In genomic region chr6:34469499-34469898, GRCh38 we compare ENCODE assay signal across 1 cellular context.
TF ChIP-seq lines count a peak whose summit lies in the region.

No MANE protein-coding gene starts in this region.

TF ChIP-seq in HepG2, 621 proteins besides CTCF, POLR2A, EP300 and RAD21:
- no peak for TF ChIP-seq GABPB1 (CRISPR knock-in tag; IDR thresholded peaks at IDR 0.05)
- TF ChIP-seq ZNF672 (CRISPR knock-in tag; IDR thresholded peaks at IDR 0.05), result no peak
- TF ChIP-seq KDM4B (CRISPR knock-in tag; IDR thresholded peaks at IDR 0.05), result no peak
- TF ChIP-seq, protein P1, sequence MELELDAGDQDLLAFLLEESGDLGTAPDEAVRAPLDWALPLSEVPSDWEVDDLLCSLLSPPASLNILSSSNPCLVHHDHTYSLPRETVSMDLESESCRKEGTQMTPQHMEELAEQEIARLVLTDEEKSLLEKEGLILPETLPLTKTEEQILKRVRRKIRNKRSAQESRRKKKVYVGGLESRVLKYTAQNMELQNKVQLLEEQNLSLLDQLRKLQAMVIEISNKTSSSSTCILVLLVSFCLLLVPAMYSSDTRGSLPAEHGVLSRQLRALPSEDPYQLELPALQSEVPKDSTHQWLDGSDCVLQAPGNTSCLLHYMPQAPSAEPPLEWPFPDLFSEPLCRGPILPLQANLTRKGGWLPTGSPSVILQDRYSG (CRISPR knock-in tag; IDR thresholded peaks at IDR 0.05), result no peak
- no peak for TF ChIP-seq ZNF687 (CRISPR knock-in tag; IDR thresholded peaks at IDR 0.05)
- no peak for TF ChIP-seq RBM22 (optimal IDR thresholded peaks at IDR 0.05; ENCODE audit: low read length)
- TF ChIP-seq POGK (CRISPR knock-in tag; conservative IDR thresholded peaks at IDR 0.05), result no peak
- TF ChIP-seq ZNF256 (CRISPR knock-in tag; conservative IDR thresholded peaks at IDR 0.05), result no peak
- TF ChIP-seq, protein P2, sequence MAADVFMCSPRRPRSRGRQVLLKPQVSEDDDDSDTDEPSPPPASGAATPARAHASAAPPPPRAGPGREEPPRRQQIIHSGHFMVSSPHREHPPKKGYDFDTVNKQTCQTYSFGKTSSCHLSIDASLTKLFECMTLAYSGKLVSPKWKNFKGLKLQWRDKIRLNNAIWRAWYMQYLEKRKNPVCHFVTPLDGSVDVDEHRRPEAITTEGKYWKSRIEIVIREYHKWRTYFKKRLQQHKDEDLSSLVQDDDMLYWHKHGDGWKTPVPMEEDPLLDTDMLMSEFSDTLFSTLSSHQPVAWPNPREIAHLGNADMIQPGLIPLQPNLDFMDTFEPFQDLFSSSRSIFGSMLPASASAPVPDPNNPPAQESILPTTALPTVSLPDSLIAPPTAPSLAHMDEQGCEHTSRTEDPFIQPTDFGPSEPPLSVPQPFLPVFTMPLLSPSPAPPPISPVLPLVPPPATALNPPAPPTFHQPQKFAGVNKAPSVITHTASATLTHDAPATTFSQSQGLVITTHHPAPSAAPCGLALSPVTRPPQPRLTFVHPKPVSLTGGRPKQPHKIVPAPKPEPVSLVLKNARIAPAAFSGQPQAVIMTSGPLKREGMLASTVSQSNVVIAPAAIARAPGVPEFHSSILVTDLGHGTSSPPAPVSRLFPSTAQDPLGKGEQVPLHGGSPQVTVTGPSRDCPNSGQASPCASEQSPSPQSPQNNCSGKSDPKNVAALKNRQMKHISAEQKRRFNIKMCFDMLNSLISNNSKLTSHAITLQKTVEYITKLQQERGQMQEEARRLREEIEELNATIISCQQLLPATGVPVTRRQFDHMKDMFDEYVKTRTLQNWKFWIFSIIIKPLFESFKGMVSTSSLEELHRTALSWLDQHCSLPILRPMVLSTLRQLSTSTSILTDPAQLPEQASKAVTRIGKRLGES (CRISPR knock-in tag; IDR thresholded peaks at IDR 0.05; ENCODE audit: borderline replicate concordance), result no peak
- TF ChIP-seq KDM6A (CRISPR knock-in tag; IDR thresholded peaks at IDR 0.05; ENCODE audit: low read depth), result no peak
- TF ChIP-seq, protein P3, sequence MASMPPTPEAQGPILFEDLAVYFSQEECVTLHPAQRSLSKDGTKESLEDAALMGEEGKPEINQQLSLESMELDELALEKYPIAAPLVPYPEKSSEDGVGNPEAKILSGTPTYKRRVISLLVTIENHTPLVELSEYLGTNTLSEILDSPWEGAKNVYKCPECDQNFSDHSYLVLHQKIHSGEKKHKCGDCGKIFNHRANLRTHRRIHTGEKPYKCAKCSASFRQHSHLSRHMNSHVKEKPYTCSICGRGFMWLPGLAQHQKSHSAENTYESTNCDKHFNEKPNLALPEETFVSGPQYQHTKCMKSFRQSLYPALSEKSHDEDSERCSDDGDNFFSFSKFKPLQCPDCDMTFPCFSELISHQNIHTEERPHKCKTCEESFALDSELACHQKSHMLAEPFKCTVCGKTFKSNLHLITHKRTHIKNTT (CRISPR knock-in tag; IDR thresholded peaks at IDR 0.05), result no peak
- TF ChIP-seq HOXA3 (CRISPR knock-in tag; IDR thresholded peaks at IDR 0.05), result no peak
- TF ChIP-seq ZNF138 (CRISPR knock-in tag; IDR thresholded peaks at IDR 0.05; ENCODE audit: low read depth), result no peak
TF ChIP-seq in HepG2: peak in this region for 0.
